ENCODE assay signal across 9 cellular contexts in the genomic region with DNA sequence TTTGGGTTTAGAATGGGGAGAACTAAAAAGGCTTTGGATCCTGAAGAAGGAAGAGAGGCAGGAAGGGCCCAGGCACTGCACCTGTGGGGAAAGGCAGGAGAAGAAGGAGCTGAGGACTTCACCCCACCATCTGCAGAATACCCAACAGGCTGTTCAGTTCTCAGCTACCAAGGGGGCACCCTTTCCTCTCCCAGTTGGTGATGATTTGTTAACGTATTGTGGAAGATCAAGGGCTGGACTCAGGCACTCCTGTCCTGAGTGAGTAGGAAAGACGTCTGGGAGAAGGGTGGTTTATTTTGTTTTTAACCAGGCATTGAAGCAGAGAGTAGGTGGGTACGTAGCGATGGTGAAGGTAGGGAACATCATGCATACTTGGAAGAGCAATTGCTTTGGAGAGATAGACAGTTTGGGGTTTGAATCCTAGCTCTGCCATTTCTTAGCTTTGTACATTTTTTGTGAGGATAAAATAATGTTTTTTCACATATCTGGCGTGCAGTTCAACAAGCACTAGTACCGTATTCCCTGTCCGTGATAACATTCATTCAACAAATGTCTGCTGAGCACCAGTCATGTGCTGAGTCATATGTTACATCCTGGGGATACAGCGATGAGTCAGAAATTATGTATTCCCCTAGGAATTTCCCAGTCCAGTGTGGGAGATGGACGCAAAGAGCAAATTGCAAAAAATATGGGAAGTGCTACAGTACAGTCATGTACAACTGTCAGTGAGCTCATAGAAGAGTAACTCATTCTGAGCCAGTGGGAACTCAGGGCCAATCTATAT. TPM values are rescaled to one million over a fixed set of nuclear protein-coding genes. Genes with fewer than 3 reads are reported as not detected.
DNase-seq lines count a peak whose midpoint lies in the region; ATAC-seq, FAIRE-seq and TF ChIP-seq lines count a peak whose summit lies in the region.
"Had no signal": no experiment of that assay in that cellular context is flagged by ENCODE, and none has a peak within 500 bp of the region (broad histone marks: within the 10 kb centered on the region; RNA-seq: fewer than 3 reads in every experiment).

No MANE protein-coding gene starts in this region.

- no TSS peak for BruUV-seq in GM12878 (replicated peaks; lab: Mats Ljungman, UMichigan)

- H3K27me3 ChIP-seq in GM12878 (replicated peaks in 1 of 2; ENCODE audit: control insufficient read depth in 2 of 2, insufficient read depth in 2 of 2, low read length in 1 of 2), result no peaks in the 10 kb centered on the region

- no peak overlapping the region for H3K4me3 Mint-ChIP-seq in T-helper 2 cell treated with Interferon-gamma antibody and Interleukin-4, amounts not matched to agents 5 μg/mL and 100 μg/mL, for 36 hours

- no peaks in the 10 kb centered on the region for H3K36me3 ChIP-seq in GM12878 (ENCODE audit: control insufficient read depth in 2 of 2, insufficient read depth in 2 of 2, low read length in 1 of 2)

- no peak for FAIRE-seq in GM12878 (lab: Jason Lieb, UNC)

- no peak overlapping the region for H3K27ac Mint-ChIP-seq in T-helper 2 cell treated with Interferon-gamma antibody and Interleukin-4, amounts not matched to agents 5 μg/mL and 100 μg/mL, for 36 hours
- H3K27ac Mint-ChIP-seq: activated B cell treated with CpG ODN at 0.5 μM for 24 hours had no signal

- no peak overlapping the region for H3K4me3 ChIP-seq in GM12878

- H3K4me2 ChIP-seq in GM12878 (ENCODE audit: control insufficient read depth, insufficient read depth), result peak overlapping the region; percentile 93

- POLR2A ChIA-PET in GM12878 (lab: Charles Lee), result no interaction called here

- no peak for TF ChIP-seq EP300 in GM12878 (IDR thresholded peaks at IDR 0.05; ENCODE audit: borderline replicate concordance in 1 of 2, control insufficient read depth in 1 of 2, low read depth in 2 of 2, low read length in 2 of 2)

- H3K27me3 Mint-ChIP-seq in T-helper 2 cell treated with Interferon-gamma antibody and Interleukin-4, amounts not matched to agents 5 μg/mL and 100 μg/mL, for 36 hours (ENCODE audit: low read depth), result peaks cover 4% of the 10 kb centered on the region
- H3K27me3 Mint-ChIP-seq: activated B cell treated with CpG ODN at 0.5 μM for 24 hours had no signal

- WGBS in GM12878 (ENCODE audit: insufficient coverage, insufficient replicate concordance, low lambda C conversion rate, missing lambda C conversion rate), result 71% methylated on average over 9 of the region's 9 CpGs

- no peaks in the 10 kb centered on the region for H4K20me1 ChIP-seq in GM12878 (ENCODE audit: control insufficient read depth, insufficient read depth)

- H3K27ac ChIP-seq in GM12878 (ENCODE audit: control insufficient read depth, insufficient read depth) (no peak overlapping the region), temporal lobe (ENCODE audit: low read depth, low read length) (peak overlapping the region; percentile 19)

- intact Hi-C loops in GM12878 (cut with micrococcal nuclease; ENCODE audit: unreplicated experiment), result loop anchor here (5.0 kb wide), 1 partner anchor 77 kb away; a partner anchor contains a TSS

- RAD21 ChIA-PET in GM12878 (lab: Charles Lee; ENCODE audit: unreplicated experiment), result interaction anchor here (1.0 kb wide), 2 partner anchors 10 to 13 kb away, joined by 3 read pairs; no protein-coding TSS in a partner anchor

- SMC1A ChIA-PET in GM12878 (lab: Charles Lee; ENCODE audit: uncharacterized antibody, unreplicated experiment), result interaction anchor here (1.2 kb wide), 1 partner anchor 10 kb away, joined by 5 read pairs; no protein-coding TSS in a partner anchor

- DNase-seq in HT-29 (ENCODE audit: low spot score), result peak; percentile 47
- no peak for DNase-seq in GM12878 (ENCODE audit: low read depth, low spot score)
- peak; percentile 76 for DNase-seq in inferior parietal cortex (ENCODE audit: extremely low spot score)
- no peak for DNase-seq in DMS153 treated with DMSO at 0.1 percent for 48 hours (lab: John Stamatoyannopoulos, UW; ENCODE audit: unreplicated experiment)
- no peak for DNase-seq in T-helper 2 cell treated with Interferon-gamma antibody and Interleukin-4, amounts not matched to agents 5 μg/mL and 100 μg/mL, for 36 hours (ENCODE audit: low spot score)
- DNase-seq in KG1 (lab: John Stamatoyannopoulos, UW), result no peak
- DNase-seq: activated B cell treated with CpG ODN at 0.5 μM for 24 hours had no signal

- in situ Hi-C loops in GM12878 (cut with MboI), result no loop called here

- peaks cover 5% of the 10 kb centered on the region for H3K79me2 ChIP-seq in GM12878 (ENCODE audit: control insufficient read depth, insufficient read depth, low read length)

- no peaks in the 10 kb centered on the region for H3K9me3 ChIP-seq in GM12878 (replicated peaks; ENCODE audit: control insufficient read depth, insufficient read depth, low read length)

- CTCF ChIA-PET in GM12878 (lab: Yijun Ruan, JAX), result interaction anchor here (0.6 to 1.8 kb wide), 4 partner anchors 9 to 804 kb away, joined by 3 to 11 read pairs (median 3); no protein-coding TSS in a partner anchor

- H3K9me3 Mint-ChIP-seq in T-helper 2 cell treated with Interferon-gamma antibody and Interleukin-4, amounts not matched to agents 5 μg/mL and 100 μg/mL, for 36 hours, result no peaks in the 10 kb centered on the region
- H3K9me3 Mint-ChIP-seq: activated B cell treated with CpG ODN at 0.5 μM for 24 hours had no signal

- TF ChIP-seq CTCF in GM12878 (IDR thresholded peaks at IDR 0.05 in 2 of 3, conservative IDR thresholded peaks at IDR 0.05 in 1 of 3; ENCODE audit: control insufficient read depth in 2 of 3, extremely low read depth in 1 of 3, insufficient read depth in 1 of 3, low read depth in 3 of 3, low read length in 3 of 3), result no peak

- H3K36me3 Mint-ChIP-seq in T-helper 2 cell treated with Interferon-gamma antibody and Interleukin-4, amounts not matched to agents 5 μg/mL and 100 μg/mL, for 36 hours (ENCODE audit: low read depth), result peaks cover 4% of the 10 kb centered on the region

- no peak for TF ChIP-seq POLR2A in GM12878 (IDR thresholded peaks at IDR 0.05; ENCODE audit: low read depth, low read length)

- H3K9ac ChIP-seq in GM12878 (ENCODE audit: control insufficient read depth, insufficient read depth, low read length), result no peak overlapping the region

- H2AFZ ChIP-seq in GM12878 (ENCODE audit: control insufficient read depth, low read depth, low read length), result no peak overlapping the region

- peaks cover 12% of the 10 kb centered on the region for H3K4me1 ChIP-seq in GM12878 (ENCODE audit: control insufficient read depth, insufficient read depth, low read length)

- no peak for TF ChIP-seq RAD21 in GM12878 (IDR thresholded peaks at IDR 0.05; ENCODE audit: insufficient read depth, low read depth, low read length)

- ATAC-seq in GM12878 (no peak), HG03159 (IDR thresholded peaks at IDR 0.05; ENCODE audit: unreplicated experiment) (no peak)

- H3K4me1 Mint-ChIP-seq in T-helper 2 cell treated with Interferon-gamma antibody and Interleukin-4, amounts not matched to agents 5 μg/mL and 100 μg/mL, for 36 hours (ENCODE audit: low read depth), result peaks cover 25% of the 10 kb centered on the region

TF ChIP-seq in GM12878, 131 proteins besides CTCF, POLR2A, EP300 and RAD21 (continues in another document):
- peak; percentile 76 for TF ChIP-seq EED (IDR thresholded peaks at IDR 0.05; ENCODE audit: low read depth)
- TF ChIP-seq ESRRA (IDR thresholded peaks at IDR 0.05; ENCODE audit: low read length), result no peak
- TF ChIP-seq KLF5 (IDR thresholded peaks at IDR 0.05; ENCODE audit: partially characterized antibody), result no peak
- no peak for TF ChIP-seq BRCA1 (IDR thresholded peaks at IDR 0.05; ENCODE audit: low read depth, low read length)
- no peak for TF ChIP-seq ZSCAN29 (IDR thresholded peaks at IDR 0.05)
- peak; percentile 62 to 65; a peak in 3 of 4 replicates for TF ChIP-seq IKZF2 (IDR thresholded peaks at IDR 0.05)

RNA-seq across cellular contexts. Expression of a gene that starts 2.1 kb away (rescaled TPM):
- 16.5 and 18.6 TPM in 2 replicates for total RNA-seq in HT-29 (2014; rRNA removed; shearing (Covaris generic))
- 9.3 and 9.6 TPM in 2 replicates for total RNA-seq in GM12878 (2013; cell fraction: nucleolus; rRNA removed)
- total RNA-seq in GM12878 (2014; rRNA removed) (16.0 and 16.5 TPM in 2 replicates), GM12878 (2014; rRNA removed; fragmentation: Illumina TruSeq; extraction: Trizol) (17.1 and 19.7 TPM in 2 replicates), GM12878 (2021) (19.5 and 20.9 TPM in 2 replicates), temporal lobe (47.7 TPM)
- polyA plus RNA-seq in GM12878 (2011; ENCODE audit: low read depth), result 6.2 TPM
- polyA plus RNA-seq in GM12878 (2011; rRNA removed) (13.3 and 18.1 TPM in 2 replicates), GM12878 (2014; fragmentation: Illumina TruSeq; extraction: Trizol) (18.0 and 20.2 TPM in 2 replicates), GM12878 (2014; fragmentation: Nextera tagmentation; extraction: Ambion mirVana) (10 to 100 TPM in 1 of 2 experiments, 1 to 10 TPM in 1; 7.0 to 12.1 TPM), GM12878 (2014; rRNA removed) (19.2 and 21.2 TPM in 2 replicates), GM12878 (2016; fragmentation: Nextera tagmentation; extraction: Ambion mirVana) (1 to 10 TPM; 5.8 to 5.9 TPM)
- polyA plus RNA-seq in GM12878 (2011; cell fraction: cytosol; rRNA removed), result 10.7 and 11.2 TPM in 2 replicates
- polyA plus RNA-seq in GM12878 (2011; cell fraction: nucleus; rRNA removed), result 5.9 and 6.5 TPM in 2 replicates
- 6.6 and 7.4 TPM in 2 replicates for polyA plus RNA-seq in GM12878 (2012)
- 8.4 and 11.3 TPM in 2 replicates for polyA minus RNA-seq in GM12878 (2011; rRNA and poly(A)+ RNA removed)
- 5.3 and 8.7 TPM in 2 replicates for polyA minus RNA-seq in GM12878 (2011; cell fraction: cytosol; rRNA and poly(A)+ RNA removed)
- polyA minus RNA-seq in GM12878 (2011; cell fraction: nucleus; rRNA and poly(A)+ RNA removed), result 3.4 and 5.9 TPM in 2 replicates

RNA-seq across cellular contexts. Expression of a gene that starts 43.9 kb away (rescaled TPM):
- total RNA-seq in HT-29 (2014; rRNA removed; shearing (Covaris generic)), result not detected in 2 replicates
- total RNA-seq in GM12878 (2013; cell fraction: nucleolus; rRNA removed), result 0.20 TPM in 1 of 2 replicates, not detected in the other
- total RNA-seq in GM12878 (2014; rRNA removed), result 0.11 TPM in 1 of 2 replicates, not detected in the other
- total RNA-seq in GM12878 (2014; rRNA removed; fragmentation: Illumina TruSeq; extraction: Trizol), result 0.09 TPM in 2 replicates
- total RNA-seq in GM12878 (2021), result 0.38 and 0.58 TPM in 2 replicates
- polyA plus RNA-seq in GM12878 (2011; ENCODE audit: low read depth), result not detected
- polyA plus RNA-seq in GM12878 (2011; rRNA removed), result 0.04 and 0.06 TPM in 2 replicates
- polyA plus RNA-seq in GM12878 (2011; cell fraction: cytosol; rRNA removed), result 0.03 TPM in 1 of 2 replicates, not detected in the other
- not detected in 2 replicates for polyA plus RNA-seq in GM12878 (2011; cell fraction: nucleus; rRNA removed)
- 0.11 TPM in 1 of 2 replicates, not detected in the other for polyA plus RNA-seq in GM12878 (2012)
- 0.03 TPM in 1 of 2 replicates, not detected in the other for polyA plus RNA-seq in GM12878 (2014; fragmentation: Illumina TruSeq; extraction: Trizol)
- not detected for polyA plus RNA-seq in GM12878 (2014; fragmentation: Nextera tagmentation; extraction: Ambion mirVana)
- 0.13 and 0.55 TPM in 2 replicates for polyA plus RNA-seq in GM12878 (2014; rRNA removed)
- polyA plus RNA-seq in GM12878 (2016; fragmentation: Nextera tagmentation; extraction: Ambion mirVana), result under 1 TPM in 1 of 2 experiments, not detected in 1; 0.23 TPM
- polyA minus RNA-seq in GM12878 (2011; rRNA and poly(A)+ RNA removed), result not detected in 2 replicates
- not detected in 2 replicates for polyA minus RNA-seq in GM12878 (2011; cell fraction: cytosol; rRNA and poly(A)+ RNA removed)
- polyA minus RNA-seq in GM12878 (2011; cell fraction: nucleus; rRNA and poly(A)+ RNA removed), result not detected in 2 replicates
- 38.4 TPM for total RNA-seq in temporal lobe
- total RNA-seq: activated B cell treated with CpG ODN at 0.5 μM for 24 hours had no signal

Comparison
In these comparisons a context has a peak if more than half of its experiments do, and no peak if none do; other contexts are left out.
1. DNase-seq: peak in HT-29 (single experiment) and inferior parietal cortex (single experiment); none in GM12878 (single experiment), DMS153 treated with DMSO at 0.1 percent for 48 hours (single experiment), T-helper 2 cell treated with Interferon-gamma antibody and Interleukin-4, amounts not matched to agents 5 μg/mL and 100 μg/mL, for 36 hours (single experiment) and KG1 (single experiment).
2. RNA of a gene that starts 43.9 kb away (total RNA-seq): 38.4 TPM in temporal lobe (single experiment); 0.09 to 0.58 TPM in GM12878 and not detected in HT-29; every median in the first group is over 10 times any median in the second.